Comparison of ENCODE assay signal across 8 cellular contexts in the genomic region with DNA sequence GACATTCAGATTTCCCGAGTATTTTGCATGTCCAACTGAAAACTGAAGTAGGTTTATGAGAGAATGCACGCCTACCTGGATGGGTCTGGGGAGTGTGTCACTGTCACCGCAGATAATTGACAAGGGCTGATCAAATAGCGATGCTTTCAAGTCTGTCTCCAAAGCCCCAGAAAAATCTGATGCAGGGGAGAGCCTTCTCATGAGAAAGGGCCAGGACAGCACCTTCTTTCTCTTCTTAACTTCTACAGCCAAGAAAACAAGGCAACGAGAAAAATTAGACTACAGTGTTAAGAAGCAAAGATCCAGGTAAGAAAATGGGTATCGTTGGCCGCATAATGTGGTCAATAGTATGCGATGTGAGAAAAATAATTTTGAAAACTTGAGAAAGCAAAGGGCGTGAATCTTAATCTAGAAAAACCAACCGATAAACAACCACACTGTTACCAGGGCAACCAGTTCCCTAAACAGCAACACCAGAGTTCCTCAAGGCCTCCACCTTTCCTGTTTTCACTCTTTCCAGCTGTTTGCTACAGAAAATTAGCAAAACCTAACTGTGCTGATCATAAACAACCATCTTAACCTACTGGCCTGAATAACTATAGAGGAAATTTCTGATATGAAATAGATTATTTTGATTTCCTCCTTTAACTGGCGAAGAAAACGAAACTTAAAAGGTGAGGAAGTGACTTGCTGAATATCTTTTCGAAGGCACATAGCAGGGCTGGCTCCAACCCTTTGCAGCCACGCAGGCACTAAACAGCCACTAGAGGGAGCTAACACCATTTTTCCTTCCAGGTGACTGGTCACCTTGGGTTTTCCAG. TPM values are rescaled to one million over a fixed set of nuclear protein-coding genes. Genes with fewer than 3 reads are reported as not detected.
DNase-seq lines count a peak whose midpoint lies in the region; ATAC-seq, FAIRE-seq and TF ChIP-seq lines count a peak whose summit lies in the region.

No MANE protein-coding gene starts in this region.

- H4K91ac ChIP-seq in trophoblast cell (ENCODE audit: low read depth, low read length), result no peak overlapping the region

- H2BK5ac ChIP-seq in trophoblast cell (ENCODE audit: low read depth, low read length, poor library complexity), result no peak overlapping the region

- no peak overlapping the region for H3K9ac ChIP-seq in trophoblast cell (ENCODE audit: low read length)

- FAIRE-seq in H54 (lab: Jason Lieb, UNC), result peak; percentile 30

- H3K4me3 ChIP-seq in heart left ventricle (peak overlapping the region in 6 of 12 donors; percentile 29 to 70 (median 42)), trophoblast cell (ENCODE audit: low read depth, low read length) (no peak overlapping the region)

- intact Hi-C loops in heart left ventricle (cut with DNase I), result loop anchor here (1.0 to 10.0 kb wide), 11 partner anchors 35 to 95 kb away; no protein-coding TSS in a partner anchor

- no peaks in the 10 kb centered on the region for H3K9me3 ChIP-seq in heart left ventricle
- H3K9me3 ChIP-seq in trophoblast cell (ENCODE audit: insufficient read depth, low read depth, low read length), result no peaks in the 10 kb centered on the region

- H2AFZ ChIP-seq in trophoblast cell (ENCODE audit: insufficient read depth, low read length, poor library complexity), result no peak overlapping the region

- no peaks in the 10 kb centered on the region for H3K79me2 ChIP-seq in trophoblast cell (ENCODE audit: control insufficient read depth, insufficient read depth, low read length, poor library complexity)

- DNase-seq in Daoy (ENCODE audit: low read depth), result peak; percentile 79
- peak; percentile 23 for DNase-seq in H54 (ENCODE audit: insufficient read length, low spot score)
- peak; percentile 69 for DNase-seq in NCI-H1092 (lab: John Stamatoyannopoulos, UW)
- DNase-seq in SW480 (ENCODE audit: low spot score), result peak; percentile 76
- DNase-seq in amniotic epithelial cell (ENCODE audit: low read depth), result peak; percentile 48
- peak in 4 of 5 donors; percentile 44 to 68 (median 53) for DNase-seq in heart left ventricle
- peak; percentile 74 to 95 for DNase-seq in trophoblast cell

- TF ChIP-seq POLR2A in H54 (IDR thresholded peaks at IDR 0.05; ENCODE audit: low read depth, low read length) (no peak), heart left ventricle (IDR thresholded peaks at IDR 0.05) (no peak)

- H3K23ac ChIP-seq in trophoblast cell (ENCODE audit: low read length), result no peak overlapping the region

- peak; percentile 81 to 98 (median 91) for TF ChIP-seq CTCF in heart left ventricle (IDR thresholded peaks at IDR 0.05)

- no peak overlapping the region for H2BK120ac ChIP-seq in trophoblast cell (ENCODE audit: insufficient read depth, low read length, poor library complexity)

- H3K36me3 ChIP-seq in heart left ventricle, result peaks cover 0 to 44% (median 0%) of the 10 kb centered on the region in 9 donors
- H3K36me3 ChIP-seq in trophoblast cell (ENCODE audit: control insufficient read depth in 1 of 2, insufficient read depth in 2 of 2, low read length in 2 of 2), result no peaks in the 10 kb centered on the region

- no peak overlapping the region for H4K8ac ChIP-seq in trophoblast cell (ENCODE audit: low read depth, low read length)

- H3K14ac ChIP-seq in trophoblast cell (ENCODE audit: low read length), result no peak overlapping the region

- no peak overlapping the region for H2BK12ac ChIP-seq in trophoblast cell (ENCODE audit: low read length)

- ATAC-seq in heart left ventricle (peak; percentile 58 to 82 (median 78)), HG02571 (IDR thresholded peaks at IDR 0.05; ENCODE audit: unreplicated experiment) (no peak)

- no peak overlapping the region for H3K18ac ChIP-seq in trophoblast cell (ENCODE audit: low read length)

- WGBS in heart left ventricle, 4 donors, result 54 to 57% (median 56%) methylated on average over 14 of the region's 14 CpGs
- no CpG with 5 or more reads among the region's 14 CpGs for WGBS in trophoblast cell (ENCODE audit: extremely low coverage, insufficient coverage, insufficient read length)

- H3K4ac ChIP-seq in trophoblast cell (ENCODE audit: low read depth, low read length), result no peak overlapping the region

- H4K12ac ChIP-seq in trophoblast cell (ENCODE audit: low read depth, low read length), result no peak overlapping the region

- H3K4me2 ChIP-seq in trophoblast cell (ENCODE audit: low read length), result no peak overlapping the region

- H3K27ac ChIP-seq in heart left ventricle (peak overlapping the region in 7 of 12 donors; percentile 9 to 90 (median 36)), trophoblast cell (ENCODE audit: low read depth, low read length) (no peak overlapping the region)

- H3K4me1 ChIP-seq in heart left ventricle (peaks cover 0 to 70% (median 8%) of the 10 kb centered on the region in 12 donors), trophoblast cell (ENCODE audit: control insufficient read depth in 1 of 2, insufficient read depth in 2 of 2, low read length in 2 of 2) (peaks cover 0 to 2% of the 10 kb centered on the region in 2 experiments)

- H2AK5ac ChIP-seq in trophoblast cell (ENCODE audit: low read length), result no peak overlapping the region

- no peaks in the 10 kb centered on the region for H3K79me1 ChIP-seq in trophoblast cell (ENCODE audit: low read length)

- H3K27me3 ChIP-seq in heart left ventricle, result peaks cover 0 to 5% (median 0%) of the 10 kb centered on the region in 9 donors
- no peaks in the 10 kb centered on the region for H3K27me3 ChIP-seq in trophoblast cell (ENCODE audit: insufficient read depth, low read length)

RNA-seq across cellular contexts. Expression of a gene that starts 2.6 kb away (rescaled TPM):
- not detected in 2 replicates for total RNA-seq in Daoy (2014; rRNA removed; shearing (Covaris generic))
- total RNA-seq in heart left ventricle, result 1 to 10 TPM in 6 of 9 donors, under 1 TPM in 3; 0.51 to 9.3 (median 1.4) TPM
- under 1 TPM; 0.23 to 0.32 TPM for polyA plus RNA-seq in heart left ventricle
- polyA plus RNA-seq in trophoblast cell (2013), result not detected in 2 replicates

RNA-seq across cellular contexts. Expression of a gene that starts 42.2 kb away (rescaled TPM):
- total RNA-seq in Daoy (2014; rRNA removed; shearing (Covaris generic)), result 3.0 and 5.2 TPM in 2 replicates
- 10 to 100 TPM in 4 of 9 donors, 1 to 10 TPM in 5; 6.2 to 13.2 (median 9.6) TPM for total RNA-seq in heart left ventricle
- 1 to 10 TPM; 3.4 to 7.6 TPM for polyA plus RNA-seq in heart left ventricle
- polyA plus RNA-seq in trophoblast cell (2013), result 4.8 and 4.9 TPM in 2 replicates

Comparison
In these comparisons a context has a peak if more than half of its experiments do, and no peak if none do; other contexts are left out.
1. DNase-seq: peak in every context shown above with its lines; median percentile 84 in trophoblast cell; 79 in Daoy; 76 in SW480; 69 in NCI-H1092; 53 in heart left ventricle; 48 in amniotic epithelial cell; 23 in H54.